6 cellular contexts compared by ENCODE assay signal in the genomic region with DNA sequence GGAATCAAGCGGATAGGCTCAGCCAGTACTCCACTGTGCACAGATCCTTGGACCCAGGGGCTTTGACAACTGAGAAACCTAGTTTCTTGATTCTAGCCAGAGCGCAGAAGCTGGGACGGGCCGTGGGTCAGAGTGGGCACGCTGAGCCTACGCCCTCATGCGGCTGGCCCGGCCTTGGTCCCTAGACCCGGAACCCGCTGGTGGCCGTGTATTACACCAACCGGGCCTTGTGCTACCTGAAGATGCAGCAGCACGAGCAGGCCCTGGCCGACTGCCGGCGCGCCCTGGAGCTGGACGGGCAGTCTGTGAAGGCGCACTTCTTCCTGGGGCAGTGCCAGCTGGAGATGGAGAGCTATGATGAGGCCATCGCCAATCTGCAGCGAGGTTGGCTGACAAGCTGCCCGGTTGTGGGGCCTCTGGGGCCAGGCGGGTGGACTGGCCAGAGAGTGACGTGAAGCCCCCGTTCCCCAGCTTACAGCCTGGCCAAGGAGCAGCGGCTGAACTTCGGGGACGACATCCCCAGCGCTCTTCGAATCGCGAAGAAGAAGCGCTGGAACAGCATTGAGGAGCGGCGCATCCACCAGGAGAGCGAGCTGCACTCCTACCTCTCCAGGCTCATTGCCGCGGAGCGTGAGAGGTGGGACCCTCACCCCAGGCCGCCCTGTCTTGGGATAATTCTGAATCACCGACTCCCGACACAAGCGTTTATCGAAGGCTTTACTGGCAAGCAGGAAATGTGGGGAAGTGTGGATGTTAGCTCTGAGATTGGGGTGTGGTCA. TPM values are rescaled to one million over a fixed set of nuclear protein-coding genes. Genes with fewer than 3 reads are reported as not detected.
A peak's percentile ranks its signal among the peaks of the same experiment; 100 is the strongest.
DNase-seq lines count a peak whose midpoint lies in the region; ATAC-seq and TF ChIP-seq lines count a peak whose summit lies in the region.

No MANE protein-coding gene starts in this region.

- H3K9ac ChIP-seq in PC-3 (ENCODE audit: low read length): peak overlapping the region; percentile 74

- no peak overlapping the region for H2AFZ ChIP-seq in PC-3 (ENCODE audit: low read length)

- H3K27ac ChIP-seq in PC-3 (ENCODE audit: low read length) (0 out of 2 replicates have a peak overlapping the region, but pooled peaks have one; percentile 10), substantia nigra (ENCODE audit: low read depth, low read length, poor library complexity, severe bottlenecking) (peak overlapping the region; percentile 93)

- H3K79me2 ChIP-seq in PC-3 (ENCODE audit: low read length): peaks cover 35% of the 10 kb centered on the region

- no TSS peak for BruUV-seq in PC-3 (replicated peaks; lab: Mats Ljungman, UMichigan)

- H3K9me3 ChIP-seq in PC-3 (ENCODE audit: low read length): no peaks in the 10 kb centered on the region

- TF ChIP-seq CTCF in GM12864 (IDR thresholded peaks at IDR 0.05; ENCODE audit: low read depth, low read length, missing control alignments): no peak
- peak; percentile 19; the same call in 1 of the 2 replicates for TF ChIP-seq CTCF in PC-3 (conservative IDR thresholded peaks at IDR 0.05; ENCODE audit: low read depth, low read length)

- H3K36me3 ChIP-seq in PC-3 (ENCODE audit: low read depth, low read length): peaks cover 6% of the 10 kb centered on the region

- H3K4me2 ChIP-seq in PC-3 (ENCODE audit: low read length): peak overlapping the region; percentile 90

- H4K20me1 ChIP-seq in PC-3 (ENCODE audit: low read length): peaks cover 10% of the 10 kb centered on the region; the same call in 1 of the 2 replicates

- intact Hi-C loops in PC-3 (cut with micrococcal nuclease): no loop called here

- peak overlapping the region; percentile 73 for H3K4me3 ChIP-seq in GM12864 (ENCODE audit: low read depth, low read length)
- H3K4me3 ChIP-seq in PC-3 (ENCODE audit: low read length): peak overlapping the region; percentile 78

- H3K4me1 ChIP-seq in PC-3 (ENCODE audit: insufficient read depth, low read length): peaks cover 26% of the 10 kb centered on the region

- POLR2A ChIA-PET in PC-3 (lab: Charles Lee; ENCODE audit: unreplicated experiment): interaction anchor here (0.6 kb wide), 1 partner anchor 300 kb away, joined by 3 read pairs; a partner anchor contains a TSS

- no peaks in the 10 kb centered on the region for H3K27me3 ChIP-seq in PC-3 (ENCODE audit: low read length)

- DNase-seq in GM12864 (ENCODE audit: low read depth) (no peak), PC-3 (peak; percentile 44), fibroblast of peridontal ligament (ENCODE audit: extremely low read depth) (peak; percentile 53), substantia nigra (lab: John Stamatoyannopoulos, UW) (peak in 5 of 49 donors; percentile 8 to 84 (median 32)), HPDE6-E6E7 (ENCODE audit: extremely low spot score) (no peak)

- 0 out of 2 replicates have a peak, but pooled peaks have one; percentile 0 for ATAC-seq in PC-3
- no peak for ATAC-seq in HG03108 (IDR thresholded peaks at IDR 0.05; ENCODE audit: unreplicated experiment)

- H3F3A ChIP-seq in PC-3 (ENCODE audit: low read length, unreplicated experiment): no peaks in the 10 kb centered on the region

- no peaks in the 10 kb centered on the region for H3K9me2 ChIP-seq in PC-3 (replicated peaks; ENCODE audit: low read length)

- CTCF ChIA-PET in PC-3 (lab: Charles Lee): no interaction called here

RNA-seq across cellular contexts. Expression of a gene that starts 0.9 kb away (rescaled TPM):
- total RNA-seq in PC-3 (2014; rRNA removed): 152 and 226 TPM in 2 replicates

RNA-seq across cellular contexts. Expression of a gene that starts 3.0 kb away (rescaled TPM):
- total RNA-seq in PC-3 (2014; rRNA removed): 81.3 and 90.5 TPM in 2 replicates

RNA-seq across cellular contexts. Expression of a gene that starts 5.7 kb away (rescaled TPM):
- 1.7 and 3.7 TPM in 2 replicates for total RNA-seq in PC-3 (2014; rRNA removed)

RNA-seq across cellular contexts. Expression of a gene that starts 9.0 kb away (rescaled TPM):
- total RNA-seq in PC-3 (2014; rRNA removed): 9.5 and 12.7 TPM in 2 replicates

RNA-seq across cellular contexts. Expression of a gene that starts 13.2 kb away (rescaled TPM):
- total RNA-seq in PC-3 (2014; rRNA removed): 93.0 and 100 TPM in 2 replicates

Comparison
In these comparisons a context has a peak if more than half of its experiments do, and no peak if none do; other contexts are left out.
1. DNase-seq: peak in PC-3 (single experiment) and fibroblast of peridontal ligament (single experiment); none in GM12864 (single experiment) and HPDE6-E6E7 (single experiment).